ENCODE assay signal across 2 cellular contexts in genomic region chr2:159137511-159138101, GRCh38.
TF ChIP-seq lines count a peak whose summit lies in the region.

No MANE protein-coding gene starts in this region.

TF ChIP-seq in HEK293, 187 proteins besides CTCF, POLR2A, EP300 and RAD21:
- TF ChIP-seq WT1 (tag by site-specific recombination; IDR thresholded peaks at IDR 0.05): no peak
- no peak for TF ChIP-seq ZNF341 (tag by site-specific recombination; IDR thresholded peaks at IDR 0.05; ENCODE audit: low read depth)
- peak; percentile 78 for TF ChIP-seq EGR2 (tag by site-specific recombination; IDR thresholded peaks at IDR 0.05; ENCODE audit: low read depth)
- TF ChIP-seq REPIN1 (tag by site-specific recombination; IDR thresholded peaks at IDR 0.05; ENCODE audit: low read depth): no peak
- TF ChIP-seq, protein P1, sequence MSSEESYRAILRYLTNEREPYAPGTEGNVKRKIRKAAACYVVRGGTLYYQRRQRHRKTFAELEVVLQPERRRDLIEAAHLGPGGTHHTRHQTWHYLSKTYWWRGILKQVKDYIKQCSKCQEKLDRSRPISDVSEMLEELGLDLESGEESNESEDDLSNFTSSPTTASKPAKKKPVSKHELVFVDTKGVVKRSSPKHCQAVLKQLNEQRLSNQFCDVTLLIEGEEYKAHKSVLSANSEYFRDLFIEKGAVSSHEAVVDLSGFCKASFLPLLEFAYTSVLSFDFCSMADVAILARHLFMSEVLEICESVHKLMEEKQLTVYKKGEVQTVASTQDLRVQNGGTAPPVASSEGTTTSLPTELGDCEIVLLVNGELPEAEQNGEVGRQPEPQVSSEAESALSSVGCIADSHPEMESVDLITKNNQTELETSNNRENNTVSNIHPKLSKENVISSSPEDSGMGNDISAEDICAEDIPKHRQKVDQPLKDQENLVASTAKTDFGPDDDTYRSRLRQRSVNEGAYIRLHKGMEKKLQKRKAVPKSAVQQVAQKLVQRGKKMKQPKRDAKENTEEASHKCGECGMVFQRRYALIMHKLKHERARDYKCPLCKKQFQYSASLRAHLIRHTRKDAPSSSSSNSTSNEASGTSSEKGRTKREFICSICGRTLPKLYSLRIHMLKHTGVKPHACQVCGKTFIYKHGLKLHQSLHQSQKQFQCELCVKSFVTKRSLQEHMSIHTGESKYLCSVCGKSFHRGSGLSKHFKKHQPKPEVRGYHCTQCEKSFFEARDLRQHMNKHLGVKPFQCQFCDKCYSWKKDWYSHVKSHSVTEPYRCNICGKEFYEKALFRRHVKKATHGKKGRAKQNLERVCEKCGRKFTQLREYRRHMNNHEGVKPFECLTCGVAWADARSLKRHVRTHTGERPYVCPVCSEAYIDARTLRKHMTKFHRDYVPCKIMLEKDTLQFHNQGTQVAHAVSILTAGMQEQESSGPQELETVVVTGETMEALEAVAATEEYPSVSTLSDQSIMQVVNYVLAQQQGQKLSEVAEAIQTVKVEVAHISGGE (tag by site-specific recombination; conservative IDR thresholded peaks at IDR 0.05; ENCODE audit: low read depth): no peak
- TF ChIP-seq HOXD13 (CRISPR knock-in tag; IDR thresholded peaks at IDR 0.05; ENCODE audit: borderline replicate concordance): 0 out of 2 replicates have a peak, but pooled peaks have one; percentile 58
- TF ChIP-seq ZFHX2 (tag by site-specific recombination; conservative IDR thresholded peaks at IDR 0.05): peak; percentile 75
- TF ChIP-seq ZNF529 (tag by site-specific recombination; IDR thresholded peaks at IDR 0.05; ENCODE audit: insufficient replicate concordance): no peak

TF ChIP-seq in GM12878, 131 proteins besides CTCF, POLR2A, EP300 and RAD21:
- TF ChIP-seq SREBF1 (IDR thresholded peaks at IDR 0.05; ENCODE audit: low read length) (no peak), BMI1 (IDR thresholded peaks at IDR 0.05; ENCODE audit: borderline replicate concordance) (no peak), NR2F1 (conservative IDR thresholded peaks at IDR 0.05) (no peak), KAT2A (conservative IDR thresholded peaks at IDR 0.05; ENCODE audit: control insufficient read depth, low read depth, low read length) (no peak), HDAC2 (IDR thresholded peaks at IDR 0.05) (no peak), ETV6 (conservative IDR thresholded peaks at IDR 0.05 in 1 of 2, IDR thresholded peaks at IDR 0.05 in 1 of 2; ENCODE audit: borderline replicate concordance in 1 of 2, low read depth in 1 of 2) (no peak), SRF (IDR thresholded peaks at IDR 0.05; ENCODE audit: low read depth in 2 of 2, low read length in 2 of 2) (no peak), RUNX3 (IDR thresholded peaks at IDR 0.05; ENCODE audit: low read length) (no peak), TAF1 (IDR thresholded peaks at IDR 0.05; ENCODE audit: borderline replicate concordance, low read depth, low read length) (no peak), NR2C2 (IDR thresholded peaks at IDR 0.05; ENCODE audit: borderline replicate concordance, control insufficient read depth, insufficient read length, low read depth) (no peak), SMC3 (IDR thresholded peaks at IDR 0.05; ENCODE audit: borderline replicate concordance, low read length) (no peak), ZNF384 (IDR thresholded peaks at IDR 0.05; ENCODE audit: borderline replicate concordance, low read depth, low read length) (no peak), CHD4 (IDR thresholded peaks at IDR 0.05) (no peak), ESRRA (IDR thresholded peaks at IDR 0.05; ENCODE audit: low read length) (no peak), ZZZ3 (IDR thresholded peaks at IDR 0.05; ENCODE audit: control insufficient read depth, insufficient read length, low read depth) (no peak), SPI1 (IDR thresholded peaks at IDR 0.05; ENCODE audit: borderline replicate concordance, insufficient read depth, low read depth, low read length) (no peak)
- TF ChIP-seq, protein P2, sequence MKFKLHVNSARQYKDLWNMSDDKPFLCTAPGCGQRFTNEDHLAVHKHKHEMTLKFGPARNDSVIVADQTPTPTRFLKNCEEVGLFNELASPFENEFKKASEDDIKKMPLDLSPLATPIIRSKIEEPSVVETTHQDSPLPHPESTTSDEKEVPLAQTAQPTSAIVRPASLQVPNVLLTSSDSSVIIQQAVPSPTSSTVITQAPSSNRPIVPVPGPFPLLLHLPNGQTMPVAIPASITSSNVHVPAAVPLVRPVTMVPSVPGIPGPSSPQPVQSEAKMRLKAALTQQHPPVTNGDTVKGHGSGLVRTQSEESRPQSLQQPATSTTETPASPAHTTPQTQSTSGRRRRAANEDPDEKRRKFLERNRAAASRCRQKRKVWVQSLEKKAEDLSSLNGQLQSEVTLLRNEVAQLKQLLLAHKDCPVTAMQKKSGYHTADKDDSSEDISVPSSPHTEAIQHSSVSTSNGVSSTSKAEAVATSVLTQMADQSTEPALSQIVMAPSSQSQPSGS (IDR thresholded peaks at IDR 0.05; ENCODE audit: low read length): no peak
- TF ChIP-seq, protein P3, sequence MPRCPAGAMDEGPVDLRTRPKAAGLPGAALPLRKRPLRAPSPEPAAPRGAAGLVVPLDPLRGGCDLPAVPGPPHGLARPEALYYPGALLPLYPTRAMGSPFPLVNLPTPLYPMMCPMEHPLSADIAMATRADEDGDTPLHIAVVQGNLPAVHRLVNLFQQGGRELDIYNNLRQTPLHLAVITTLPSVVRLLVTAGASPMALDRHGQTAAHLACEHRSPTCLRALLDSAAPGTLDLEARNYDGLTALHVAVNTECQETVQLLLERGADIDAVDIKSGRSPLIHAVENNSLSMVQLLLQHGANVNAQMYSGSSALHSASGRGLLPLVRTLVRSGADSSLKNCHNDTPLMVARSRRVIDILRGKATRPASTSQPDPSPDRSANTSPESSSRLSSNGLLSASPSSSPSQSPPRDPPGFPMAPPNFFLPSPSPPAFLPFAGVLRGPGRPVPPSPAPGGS (IDR thresholded peaks at IDR 0.05; ENCODE audit: borderline replicate concordance, insufficient read depth, low read depth, low read length, poor library complexity, severe bottlenecking): no peak
- TF ChIP-seq, protein P4, sequence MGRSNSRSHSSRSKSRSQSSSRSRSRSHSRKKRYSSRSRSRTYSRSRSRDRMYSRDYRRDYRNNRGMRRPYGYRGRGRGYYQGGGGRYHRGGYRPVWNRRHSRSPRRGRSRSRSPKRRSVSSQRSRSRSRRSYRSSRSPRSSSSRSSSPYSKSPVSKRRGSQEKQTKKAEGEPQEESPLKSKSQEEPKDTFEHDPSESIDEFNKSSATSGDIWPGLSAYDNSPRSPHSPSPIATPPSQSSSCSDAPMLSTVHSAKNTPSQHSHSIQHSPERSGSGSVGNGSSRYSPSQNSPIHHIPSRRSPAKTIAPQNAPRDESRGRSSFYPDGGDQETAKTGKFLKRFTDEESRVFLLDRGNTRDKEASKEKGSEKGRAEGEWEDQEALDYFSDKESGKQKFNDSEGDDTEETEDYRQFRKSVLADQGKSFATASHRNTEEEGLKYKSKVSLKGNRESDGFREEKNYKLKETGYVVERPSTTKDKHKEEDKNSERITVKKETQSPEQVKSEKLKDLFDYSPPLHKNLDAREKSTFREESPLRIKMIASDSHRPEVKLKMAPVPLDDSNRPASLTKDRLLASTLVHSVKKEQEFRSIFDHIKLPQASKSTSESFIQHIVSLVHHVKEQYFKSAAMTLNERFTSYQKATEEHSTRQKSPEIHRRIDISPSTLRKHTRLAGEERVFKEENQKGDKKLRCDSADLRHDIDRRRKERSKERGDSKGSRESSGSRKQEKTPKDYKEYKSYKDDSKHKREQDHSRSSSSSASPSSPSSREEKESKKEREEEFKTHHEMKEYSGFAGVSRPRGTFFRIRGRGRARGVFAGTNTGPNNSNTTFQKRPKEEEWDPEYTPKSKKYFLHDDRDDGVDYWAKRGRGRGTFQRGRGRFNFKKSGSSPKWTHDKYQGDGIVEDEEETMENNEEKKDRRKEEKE (IDR thresholded peaks at IDR 0.05): no peak
